In genomic region chr14:81886588-81886987, GRCh38 we compare ENCODE assay signal across 7 cellular contexts.
"Had no signal": no experiment of that assay in that cellular context is flagged by ENCODE, and none has a peak within 500 bp of the region (broad histone marks: within the 10 kb centered on the region; RNA-seq: fewer than 3 reads in every experiment).

No MANE protein-coding gene starts in this region.

- ATAC-seq: HepG2, K562 had no signal

- H3K27ac Mint-ChIP-seq: IgD-negative memory B cell had no signal

- H3K4me3 ChIP-seq: K562 had no signal

- H3K27ac ChIP-seq: HL-60 had no signal

- H3K4me3 Mint-ChIP-seq: IgD-negative memory B cell had no signal

- H3K36me3 Mint-ChIP-seq: IgD-negative memory B cell had no signal

- H3K4me1 Mint-ChIP-seq: IgD-negative memory B cell had no signal

- FAIRE-seq: HepG2, HTR-8/SVneo, K562 had no signal

- DNase-seq: IMR-90, KBM-7 had no signal
